Comparison of ENCODE assay signal across 13 cellular contexts in the genomic region with DNA sequence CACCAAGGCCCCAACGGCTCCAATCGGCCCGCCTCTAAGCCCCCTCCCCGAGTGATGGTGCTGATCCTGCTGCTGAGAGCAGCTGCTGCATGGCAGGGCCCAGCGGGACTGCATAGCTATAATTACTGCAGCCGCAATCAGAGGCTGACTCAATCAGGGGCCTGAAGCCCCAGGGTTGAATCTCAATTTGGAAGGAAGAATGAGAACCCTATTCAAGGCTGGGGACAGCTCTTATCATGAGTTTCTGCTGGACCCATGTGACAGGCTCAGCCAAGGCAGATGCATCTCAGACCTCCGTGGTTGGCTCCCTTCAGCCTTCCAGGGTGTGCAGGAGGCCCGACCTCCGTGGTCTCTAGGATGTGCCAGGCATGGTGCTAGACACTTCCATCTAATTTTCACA. TPM values are rescaled to one million over a fixed set of nuclear protein-coding genes. Genes with fewer than 3 reads are reported as not detected.
DNase-seq lines count a peak whose midpoint lies in the region; TF ChIP-seq lines count a peak whose summit lies in the region.
"Had no signal": no experiment of that assay in that cellular context is flagged by ENCODE, and none has a peak within 500 bp of the region (broad histone marks: within the 10 kb centered on the region; RNA-seq: fewer than 3 reads in every experiment).

No MANE protein-coding gene starts in this region.

- H3K27ac ChIP-seq in neural progenitor cell (no peak overlapping the region), breast epithelium (no peak overlapping the region)
- H3K27ac ChIP-seq: BLaER1 treated with 17β-estradiol and CSF1 and Interleukin-3, amounts not matched to agents 10 nM and 100 nM had no signal

- H3K36me3 ChIP-seq in neural progenitor cell = no peaks in the 10 kb centered on the region
- H3K36me3 ChIP-seq in breast epithelium = no peaks in the 10 kb centered on the region

- H3K27ac Mint-ChIP-seq in T-helper 1 cell treated with Interleukin-12 subunit alpha and Interleukin-12 subunit beta and Interleukin-4 antibody, amounts not matched to agents 30 μg/mL and 1 μg/mL, for 36 hours = peak overlapping the region; percentile 45
- H3K27ac Mint-ChIP-seq in brain = peak overlapping the region; percentile 83 to 94 (median 85)
- peak overlapping the region; percentile 24 for H3K27ac Mint-ChIP-seq in neural progenitor cell

- peaks cover 2% of the 10 kb centered on the region for H3F3A ChIP-seq in neural progenitor cell (ENCODE audit: low read depth)

- H3K79me2 ChIP-seq in neural progenitor cell (ENCODE audit: low read depth) = no peaks in the 10 kb centered on the region

- peaks cover 27% of the 10 kb centered on the region for H3K36me3 Mint-ChIP-seq in T-helper 1 cell treated with Interleukin-12 subunit alpha and Interleukin-12 subunit beta and Interleukin-4 antibody, amounts not matched to agents 30 μg/mL and 1 μg/mL, for 36 hours (ENCODE audit: low read depth)
- peaks cover 26% of the 10 kb centered on the region for H3K36me3 Mint-ChIP-seq in brain
- H3K36me3 Mint-ChIP-seq in neural progenitor cell = peaks cover 14% of the 10 kb centered on the region

- DNase-seq in T-helper 1 cell (no peak), NCI-H1694 (lab: John Stamatoyannopoulos, UW) (peak; percentile 28), neural progenitor cell (ENCODE audit: low spot score) (no peak), NCI-H748 treated with DMSO at 0.1 percent for 48 hours (lab: John Stamatoyannopoulos, UW) (no peak), breast epithelium (ENCODE audit: low spot score in 2 of 2) (no peak), GF-D8 (lab: John Stamatoyannopoulos, UW) (no peak)
- DNase-seq: DMS153, HCEC 1CT, NCI-H187, SIG-M5 had no signal

- H4K20me1 ChIP-seq in neural progenitor cell (ENCODE audit: low read depth) = no peaks in the 10 kb centered on the region

- H3K9me3 Mint-ChIP-seq in T-helper 1 cell treated with Interleukin-12 subunit alpha and Interleukin-12 subunit beta and Interleukin-4 antibody, amounts not matched to agents 30 μg/mL and 1 μg/mL, for 36 hours = no peaks in the 10 kb centered on the region
- no peaks in the 10 kb centered on the region for H3K9me3 Mint-ChIP-seq in brain
- no peaks in the 10 kb centered on the region for H3K9me3 Mint-ChIP-seq in neural progenitor cell

- no peaks in the 10 kb centered on the region for H3K27me3 Mint-ChIP-seq in T-helper 1 cell treated with Interleukin-12 subunit alpha and Interleukin-12 subunit beta and Interleukin-4 antibody, amounts not matched to agents 30 μg/mL and 1 μg/mL, for 36 hours (ENCODE audit: low read depth)
- H3K27me3 Mint-ChIP-seq in brain (no peaks in the 10 kb centered on the region), neural progenitor cell (ENCODE audit: insufficient read depth, low read depth) (no peaks in the 10 kb centered on the region)

- TF ChIP-seq CTCF in brain (conservative IDR thresholded peaks at IDR 0.05) (no peak), neural progenitor cell (IDR thresholded peaks at IDR 0.05) (no peak), breast epithelium (IDR thresholded peaks at IDR 0.05) (no peak)

- H3K4me1 ChIP-seq in neural progenitor cell (peaks cover 2% of the 10 kb centered on the region), breast epithelium (no peaks in the 10 kb centered on the region)
- H3K4me1 ChIP-seq: BLaER1 treated with 17β-estradiol and CSF1 and Interleukin-3, amounts not matched to agents 10 nM and 100 nM had no signal

- H3K4me3 ChIP-seq in neural progenitor cell = no peak overlapping the region
- no peak overlapping the region for H3K4me3 ChIP-seq in breast epithelium
- H3K4me3 ChIP-seq: BLaER1 treated with 17β-estradiol and CSF1 and Interleukin-3, amounts not matched to agents 10 nM and 100 nM had no signal

- H3K4me3 Mint-ChIP-seq in T-helper 1 cell treated with Interleukin-12 subunit alpha and Interleukin-12 subunit beta and Interleukin-4 antibody, amounts not matched to agents 30 μg/mL and 1 μg/mL, for 36 hours = no peak overlapping the region
- H3K4me3 Mint-ChIP-seq in brain = no peak overlapping the region
- no peak overlapping the region for H3K4me3 Mint-ChIP-seq in neural progenitor cell

- no peaks in the 10 kb centered on the region for H3K27me3 ChIP-seq in neural progenitor cell
- H3K27me3 ChIP-seq in breast epithelium = no peaks in the 10 kb centered on the region
- H3K27me3 ChIP-seq: BLaER1 treated with 17β-estradiol and CSF1 and Interleukin-3, amounts not matched to agents 10 nM and 100 nM had no signal

- H3K9ac ChIP-seq in neural progenitor cell = no peak overlapping the region
- H3K9ac ChIP-seq: BLaER1 treated with 17β-estradiol and CSF1 and Interleukin-3, amounts not matched to agents 10 nM and 100 nM had no signal

- intact Hi-C loops in breast epithelium (cut with DNase I; ENCODE audit: low total_unique reads) = no loop called here

- no peaks in the 10 kb centered on the region for H3K9me3 ChIP-seq in neural progenitor cell (ENCODE audit: low read depth)
- no peaks in the 10 kb centered on the region for H3K9me3 ChIP-seq in breast epithelium
- H3K9me3 ChIP-seq: BLaER1 treated with 17β-estradiol and CSF1 and Interleukin-3, amounts not matched to agents 10 nM and 100 nM had no signal

- TF ChIP-seq POLR2A in breast epithelium (IDR thresholded peaks at IDR 0.05) = no peak

- H2AFZ ChIP-seq in neural progenitor cell (replicated peaks) = no peak overlapping the region

- no peaks in the 10 kb centered on the region for H3K4me1 Mint-ChIP-seq in T-helper 1 cell treated with Interleukin-12 subunit alpha and Interleukin-12 subunit beta and Interleukin-4 antibody, amounts not matched to agents 30 μg/mL and 1 μg/mL, for 36 hours (ENCODE audit: low read depth)
- peaks cover 54% of the 10 kb centered on the region for H3K4me1 Mint-ChIP-seq in brain
- peaks cover 19% of the 10 kb centered on the region for H3K4me1 Mint-ChIP-seq in neural progenitor cell

- H3K4me2 ChIP-seq in neural progenitor cell = no peak overlapping the region
- H3K4me2 ChIP-seq: BLaER1 treated with 17β-estradiol and CSF1 and Interleukin-3, amounts not matched to agents 10 nM and 100 nM had no signal

RNA-seq across cellular contexts. Expression of gene MAGOH, which starts 42.9 kb away (rescaled TPM):
- 54.8 TPM for polyA plus RNA-seq in brain (ENCODE audit: insufficient read depth, low read depth, low replicate concordance)
- total RNA-seq in neural progenitor cell (ENCODE audit: low replicate concordance) = 61.4 and 109 TPM in 2 replicates
- 10 to 100 TPM; 35.0 to 45.2 (median 37.5) TPM for total RNA-seq in breast epithelium

RNA-seq across cellular contexts. Expression of gene LRP8, which starts 46.7 kb away (rescaled TPM):
- 17.4 TPM for polyA plus RNA-seq in brain (ENCODE audit: insufficient read depth, low read depth, low replicate concordance)
- 15.6 and 25.7 TPM in 2 replicates for total RNA-seq in neural progenitor cell (ENCODE audit: low replicate concordance)
- total RNA-seq in breast epithelium = 10 to 100 TPM in 1 of 3 donors, 1 to 10 TPM in 2; 1.6 to 14.7 (median 6.3) TPM

Comparison
In these comparisons a context has a peak if more than half of its experiments do, and no peak if none do; other contexts are left out.
1. H3K27ac Mint-ChIP-seq: peak in every context shown above with its lines; median percentile 85 in brain; 45 in T-helper 1 cell treated with Interleukin-12 subunit alpha and Interleukin-12 subunit beta and Interleukin-4 antibody, amounts not matched to agents 30 μg/mL and 1 μg/mL, for 36 hours; 24 in neural progenitor cell.